1 cellular context compared by ENCODE assay signal in the genomic region with DNA sequence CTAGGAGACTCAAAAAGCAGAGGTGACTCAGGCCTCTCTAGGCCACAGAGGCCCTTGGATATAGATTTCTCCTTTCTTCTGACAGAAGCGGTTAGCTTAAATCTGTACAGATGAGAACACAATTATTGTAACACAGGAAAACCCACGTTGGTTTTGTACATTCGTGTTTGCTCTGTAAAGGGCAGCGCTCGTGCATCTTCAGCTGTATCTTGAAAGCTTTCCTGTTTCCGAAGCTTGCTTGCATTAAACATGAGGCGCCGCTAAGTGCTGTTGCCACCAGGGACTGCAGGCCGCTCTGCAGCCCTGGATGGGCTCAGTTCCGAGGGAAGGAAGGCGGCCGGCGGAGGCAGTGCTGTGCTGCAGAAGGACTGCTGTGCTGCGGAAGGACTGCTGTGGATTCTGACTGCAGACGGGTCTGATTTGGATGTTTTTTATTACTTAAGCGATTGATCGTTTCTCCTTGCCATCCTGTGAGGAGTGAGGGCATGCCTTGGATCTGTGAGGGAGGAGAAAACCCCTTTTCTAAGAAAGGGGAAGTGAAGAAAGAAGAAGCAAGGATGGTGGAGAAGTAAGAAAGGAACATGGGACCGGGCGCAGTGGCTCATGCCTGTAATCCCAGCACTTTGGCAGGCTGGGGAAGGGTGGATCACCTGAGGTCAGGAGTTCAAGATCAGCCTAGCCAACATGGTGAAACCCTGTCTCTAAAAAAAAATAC.
TF ChIP-seq lines count a peak whose summit lies in the region.

No MANE protein-coding gene starts in this region.

TF ChIP-seq in SK-N-SH, 30 proteins besides CTCF, POLR2A, EP300 and RAD21 (continued from another document):
- TF ChIP-seq, protein P1, sequence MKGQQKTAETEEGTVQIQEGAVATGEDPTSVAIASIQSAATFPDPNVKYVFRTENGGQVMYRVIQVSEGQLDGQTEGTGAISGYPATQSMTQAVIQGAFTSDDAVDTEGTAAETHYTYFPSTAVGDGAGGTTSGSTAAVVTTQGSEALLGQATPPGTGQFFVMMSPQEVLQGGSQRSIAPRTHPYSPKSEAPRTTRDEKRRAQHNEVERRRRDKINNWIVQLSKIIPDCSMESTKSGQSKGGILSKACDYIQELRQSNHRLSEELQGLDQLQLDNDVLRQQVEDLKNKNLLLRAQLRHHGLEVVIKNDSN (IDR thresholded peaks at IDR 0.05; ENCODE audit: borderline replicate concordance, low read depth), result no peak
- TF ChIP-seq POLR2AphosphoS5 (IDR thresholded peaks at IDR 0.05; ENCODE audit: low read depth, low read length) (no peak), JUND (IDR thresholded peaks at IDR 0.05) (no peak), MEF2A (IDR thresholded peaks at IDR 0.05; ENCODE audit: borderline replicate concordance, low read depth) (no peak), TCF12 (IDR thresholded peaks at IDR 0.05) (no peak), MXI1 (IDR thresholded peaks at IDR 0.05; ENCODE audit: low read depth, low read length) (no peak), FOSL2 (IDR thresholded peaks at IDR 0.05; ENCODE audit: borderline replicate concordance, low read depth) (no peak), REST (IDR thresholded peaks at IDR 0.05; ENCODE audit: low read depth, low read length) (no peak)
- TF ChIP-seq, protein P2, sequence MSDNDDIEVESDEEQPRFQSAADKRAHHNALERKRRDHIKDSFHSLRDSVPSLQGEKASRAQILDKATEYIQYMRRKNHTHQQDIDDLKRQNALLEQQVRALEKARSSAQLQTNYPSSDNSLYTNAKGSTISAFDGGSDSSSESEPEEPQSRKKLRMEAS (IDR thresholded peaks at IDR 0.05; ENCODE audit: low read depth), result no peak
- TF ChIP-seq, protein P3, sequence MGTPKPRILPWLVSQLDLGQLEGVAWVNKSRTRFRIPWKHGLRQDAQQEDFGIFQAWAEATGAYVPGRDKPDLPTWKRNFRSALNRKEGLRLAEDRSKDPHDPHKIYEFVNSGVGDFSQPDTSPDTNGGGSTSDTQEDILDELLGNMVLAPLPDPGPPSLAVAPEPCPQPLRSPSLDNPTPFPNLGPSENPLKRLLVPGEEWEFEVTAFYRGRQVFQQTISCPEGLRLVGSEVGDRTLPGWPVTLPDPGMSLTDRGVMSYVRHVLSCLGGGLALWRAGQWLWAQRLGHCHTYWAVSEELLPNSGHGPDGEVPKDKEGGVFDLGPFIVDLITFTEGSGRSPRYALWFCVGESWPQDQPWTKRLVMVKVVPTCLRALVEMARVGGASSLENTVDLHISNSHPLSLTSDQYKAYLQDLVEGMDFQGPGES (IDR thresholded peaks at IDR 0.05; ENCODE audit: low read depth, low read length), result no peak
